In genomic region chr12:76190249-76190648, GRCh38 we compare ENCODE assay signal across 23 cellular contexts.
"Had no signal": no experiment of that assay in that cellular context is flagged by ENCODE, and none has a peak within 500 bp of the region (broad histone marks: within the 10 kb centered on the region; RNA-seq: fewer than 3 reads in every experiment).

No MANE protein-coding gene starts in this region.

- H3K27ac ChIP-seq: brain microvascular endothelial cell, cardiac muscle cell, KMS-11, SK-N-MC had no signal

- H3K4me3 ChIP-seq: cardiac muscle cell, SK-N-MC had no signal

- ATAC-seq: activated T-helper 17 cell treated with anti-CD3 and anti-CD28 coated beads, Interleukin-2, amount 50 U/mL, for 72 hours; Right ventricle myocardium inferior; T-cell had no signal

- H3K9ac ChIP-seq: KMS-11 had no signal

- H3K27me3 ChIP-seq: brain microvascular endothelial cell, cardiac muscle cell had no signal

- DNase-seq: activated B cell treated with CpG ODN at 0.5 μM for 24 hours; activated CD4-positive, alpha-beta memory T cell treated with anti-CD3 and anti-CD28 coated beads, Interleukin-2, amount 10 ng/mL, durations not matched to agents 7 days and 5 days; activated CD4-positive, alpha-beta T cell treated with anti-CD3 and anti-CD28 coated beads for 1 hour; activated CD4-positive, alpha-beta T cell treated with anti-CD3 and anti-CD28 coated beads, Interleukin-2, amount 10 ng/mL, durations not matched to agents 7 days and 5 days; activated gamma-delta T cell; activated naive CD4-positive, alpha-beta T cell treated with anti-CD3 and anti-CD28 coated beads for 36 hours; activated T-cell treated with anti-CD3 and anti-CD28 coated beads for 4 hours; activated T-cell treated with anti-CD3 and anti-CD28 coated beads, Interleukin-2, amount 50 U/mL, for 48 hours; brain microvascular endothelial cell; MV-4-11; NCI-H1092 treated with DMSO at 0.1 percent for 48 hours; NCI-H1417 treated with DMSO at 0.1 percent for 48 hours; NCI-H1694; NCI-H2029; NCI-H524; T-cell; T-helper 2 cell; T1000 had no signal

- H3K4me2 ChIP-seq: KMS-11 had no signal

- H3K36me3 ChIP-seq: brain microvascular endothelial cell, cardiac muscle cell had no signal
